Comparison of ENCODE assay signal across 1 cellular context in the genomic region with DNA sequence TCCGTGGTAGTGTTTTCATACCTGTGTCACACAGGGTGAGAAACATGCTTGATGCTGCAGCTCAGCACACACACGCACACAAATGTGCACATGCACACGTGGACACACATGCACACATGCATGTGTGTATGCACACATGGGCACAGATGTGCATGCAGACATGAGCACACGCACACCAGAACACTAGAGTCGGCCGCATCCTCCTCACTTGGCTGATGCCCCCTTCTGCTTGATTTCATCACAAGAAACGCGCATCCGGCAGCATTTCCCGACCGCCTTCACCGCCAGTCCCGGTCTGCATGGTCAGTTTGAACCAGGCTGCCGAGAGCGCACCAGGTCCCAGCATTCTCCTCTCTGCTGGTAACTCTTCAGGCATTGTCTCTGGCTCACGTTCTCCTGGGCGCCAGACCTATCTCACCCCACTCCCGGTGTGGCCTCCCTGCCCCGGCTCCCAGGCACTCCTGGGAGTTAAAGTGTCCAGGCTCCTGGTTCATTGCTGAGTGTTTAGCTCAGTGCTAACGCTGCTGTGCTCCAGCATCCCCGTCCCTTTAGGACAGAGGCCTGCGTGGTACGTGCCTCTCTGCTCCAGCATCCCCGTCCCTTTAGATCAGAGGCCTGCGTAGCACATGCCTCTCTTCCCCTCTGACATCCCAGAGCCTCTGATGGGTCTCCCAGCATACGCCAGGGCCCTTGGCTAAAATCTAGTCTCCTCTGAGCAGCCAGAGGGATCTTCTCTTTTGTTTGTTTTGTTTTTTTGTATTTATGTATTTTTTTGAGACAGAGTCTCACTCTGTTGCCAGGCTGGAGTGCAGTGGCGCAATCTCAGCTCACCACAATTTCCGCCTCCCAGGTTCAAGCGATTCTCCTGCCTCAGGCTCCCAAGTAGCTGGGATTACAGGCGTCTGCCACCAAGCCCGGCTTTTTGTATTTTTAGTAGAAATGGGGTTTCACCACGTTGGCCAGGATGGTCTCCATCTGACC.
TF ChIP-seq lines count a peak whose summit lies in the region.

No MANE protein-coding gene starts in this region.

TF ChIP-seq in GM23338, 12 proteins besides CTCF, POLR2A, EP300 and RAD21 (continued from another document):
- TF ChIP-seq, protein P1, sequence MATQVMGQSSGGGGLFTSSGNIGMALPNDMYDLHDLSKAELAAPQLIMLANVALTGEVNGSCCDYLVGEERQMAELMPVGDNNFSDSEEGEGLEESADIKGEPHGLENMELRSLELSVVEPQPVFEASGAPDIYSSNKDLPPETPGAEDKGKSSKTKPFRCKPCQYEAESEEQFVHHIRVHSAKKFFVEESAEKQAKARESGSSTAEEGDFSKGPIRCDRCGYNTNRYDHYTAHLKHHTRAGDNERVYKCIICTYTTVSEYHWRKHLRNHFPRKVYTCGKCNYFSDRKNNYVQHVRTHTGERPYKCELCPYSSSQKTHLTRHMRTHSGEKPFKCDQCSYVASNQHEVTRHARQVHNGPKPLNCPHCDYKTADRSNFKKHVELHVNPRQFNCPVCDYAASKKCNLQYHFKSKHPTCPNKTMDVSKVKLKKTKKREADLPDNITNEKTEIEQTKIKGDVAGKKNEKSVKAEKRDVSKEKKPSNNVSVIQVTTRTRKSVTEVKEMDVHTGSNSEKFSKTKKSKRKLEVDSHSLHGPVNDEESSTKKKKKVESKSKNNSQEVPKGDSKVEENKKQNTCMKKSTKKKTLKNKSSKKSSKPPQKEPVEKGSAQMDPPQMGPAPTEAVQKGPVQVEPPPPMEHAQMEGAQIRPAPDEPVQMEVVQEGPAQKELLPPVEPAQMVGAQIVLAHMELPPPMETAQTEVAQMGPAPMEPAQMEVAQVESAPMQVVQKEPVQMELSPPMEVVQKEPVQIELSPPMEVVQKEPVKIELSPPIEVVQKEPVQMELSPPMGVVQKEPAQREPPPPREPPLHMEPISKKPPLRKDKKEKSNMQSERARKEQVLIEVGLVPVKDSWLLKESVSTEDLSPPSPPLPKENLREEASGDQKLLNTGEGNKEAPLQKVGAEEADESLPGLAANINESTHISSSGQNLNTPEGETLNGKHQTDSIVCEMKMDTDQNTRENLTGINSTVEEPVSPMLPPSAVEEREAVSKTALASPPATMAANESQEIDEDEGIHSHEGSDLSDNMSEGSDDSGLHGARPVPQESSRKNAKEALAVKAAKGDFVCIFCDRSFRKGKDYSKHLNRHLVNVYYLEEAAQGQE (IDR thresholded peaks at IDR 0.05; ENCODE audit: unreplicated experiment), result no peak
- TF ChIP-seq NANOG (IDR thresholded peaks at IDR 0.05; ENCODE audit: borderline replicate concordance) (no peak), EZH2phosphoT487 (IDR thresholded peaks at IDR 0.05; ENCODE audit: unreplicated experiment) (no peak), CREB1 (CRISPR knock-in tag; IDR thresholded peaks at IDR 0.05; ENCODE audit: low read depth) (no peak), EZH2 (IDR thresholded peaks at IDR 0.05; ENCODE audit: low read depth, unreplicated experiment) (no peak), JUNB (IDR thresholded peaks at IDR 0.05; ENCODE audit: unreplicated experiment) (no peak), POLR2AphosphoS5 (IDR thresholded peaks at IDR 0.05; ENCODE audit: low read depth) (no peak)
- TF ChIP-seq, protein P2, sequence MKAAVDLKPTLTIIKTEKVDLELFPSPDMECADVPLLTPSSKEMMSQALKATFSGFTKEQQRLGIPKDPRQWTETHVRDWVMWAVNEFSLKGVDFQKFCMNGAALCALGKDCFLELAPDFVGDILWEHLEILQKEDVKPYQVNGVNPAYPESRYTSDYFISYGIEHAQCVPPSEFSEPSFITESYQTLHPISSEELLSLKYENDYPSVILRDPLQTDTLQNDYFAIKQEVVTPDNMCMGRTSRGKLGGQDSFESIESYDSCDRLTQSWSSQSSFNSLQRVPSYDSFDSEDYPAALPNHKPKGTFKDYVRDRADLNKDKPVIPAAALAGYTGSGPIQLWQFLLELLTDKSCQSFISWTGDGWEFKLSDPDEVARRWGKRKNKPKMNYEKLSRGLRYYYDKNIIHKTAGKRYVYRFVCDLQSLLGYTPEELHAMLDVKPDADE (IDR thresholded peaks at IDR 0.05), result no peak
